In the genomic region with DNA sequence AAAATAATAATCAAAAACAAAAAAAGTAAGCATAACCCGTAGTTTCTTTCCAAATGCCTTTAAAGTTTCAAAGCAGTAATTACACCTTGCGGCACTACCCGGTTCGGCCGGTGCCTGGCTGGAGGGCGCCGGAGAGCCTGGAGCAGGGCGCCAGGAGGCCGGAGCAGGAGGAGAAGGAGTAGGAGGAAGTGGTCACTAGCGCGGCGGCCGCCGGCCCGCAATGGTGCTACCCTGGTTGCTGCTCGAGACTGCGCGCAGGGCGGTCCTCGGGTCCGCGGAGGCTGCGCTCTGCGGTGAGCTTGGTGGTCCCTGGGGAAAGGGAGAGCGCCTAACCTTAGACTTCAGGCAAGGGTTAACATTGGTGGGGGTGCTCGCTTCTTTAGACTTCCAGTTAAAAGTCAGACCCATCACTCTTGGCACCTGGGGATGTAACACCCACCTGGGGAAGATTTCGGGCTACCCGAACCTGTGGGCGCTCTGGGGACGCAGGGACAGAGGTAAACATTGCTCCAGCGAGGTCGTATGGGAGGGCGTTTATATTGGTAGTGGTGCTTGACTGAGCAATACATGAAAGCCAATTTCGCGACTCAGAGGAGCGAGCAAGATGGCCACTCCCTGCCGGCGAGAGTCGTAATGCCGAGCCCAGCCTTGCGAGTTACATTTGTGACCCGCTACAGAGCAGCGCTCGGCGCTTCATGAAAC, we compare ENCODE assay signal across 8 cellular contexts. TPM values are rescaled to one million over a fixed set of nuclear protein-coding genes. Genes with fewer than 3 reads are reported as not detected.
DNase-seq lines count a peak whose midpoint lies in the region; ATAC-seq, FAIRE-seq and TF ChIP-seq lines count a peak whose summit lies in the region.

No MANE protein-coding gene starts in this region.

- 0 out of 2 replicates have a peak, but pooled peaks have one; percentile 9 for TF ChIP-seq RAD21 in HepG2 (CRISPR knock-in tag; IDR thresholded peaks at IDR 0.05)

- TSS peak; percentile 80 for BruUV-seq in HepG2 (replicated peaks; lab: Mats Ljungman, UMichigan)

- intact Hi-C loops in CD8-positive, alpha-beta T cell (cut with DNase I, micrococcal nuclease) = loop anchor here (1.0 to 10.0 kb wide), 7 partner anchors 47 to 576 kb away; a partner anchor contains a TSS
- intact Hi-C loops in HepG2 (cut with micrococcal nuclease; ENCODE audit: unreplicated experiment) = loop anchor here (2.0 kb wide), 2 partner anchors 48 to 226 kb away; a partner anchor contains a TSS

- H3K4me3 ChIP-seq in CD8-positive, alpha-beta T cell (ENCODE audit: low read depth, low read length) = peak overlapping the region; percentile 79
- peak overlapping the region; percentile 92 to 99 (median 94) for H3K4me3 ChIP-seq in HepG2 (replicated peaks in 1 of 3; ENCODE audit: insufficient read depth in 1 of 3, low read depth in 2 of 3, low read length in 3 of 3)

- in situ Hi-C loops in HepG2 (cut with HindIII; ENCODE audit: extremely low pct_ligation_motif_present, low pct_unique_long_range_greater_than_20kb) = no loop called here

- no peak for FAIRE-seq in HepG2 (lab: Jason Lieb, UNC)

- H3K27ac Mint-ChIP-seq in CD8-positive, alpha-beta T cell = peak overlapping the region; percentile 92

- CTCF ChIA-PET in CD8-positive, alpha-beta T cell (lab: Charles Lee) = interaction anchor here (0.9 to 2.1 kb wide), 11 partner anchors 9 to 225 kb away, joined by 3 to 11 read pairs (median 3); no protein-coding TSS in a partner anchor
- CTCF ChIA-PET in HepG2 (lab: Yijun Ruan, JAX; ENCODE audit: low intra/inter-chr PET ratio, low total read pairs) = interaction anchor here (1.7 kb wide), 1 partner anchor 54 kb away, joined by 4 read pairs; no protein-coding TSS in a partner anchor

- H3K27me3 Mint-ChIP-seq in CD8-positive, alpha-beta T cell (ENCODE audit: low read depth) = no peaks in the 10 kb centered on the region

- H3K9ac ChIP-seq in HepG2 (ENCODE audit: insufficient read depth, low read depth, low read length) = peak overlapping the region; percentile 94

- peak overlapping the region; percentile 48 for H3K27ac ChIP-seq in CD8-positive, alpha-beta T cell (ENCODE audit: low read depth, low read length)
- peak overlapping the region; percentile 94 for H3K27ac ChIP-seq in HepG2 (ENCODE audit: extremely low read length, insufficient read depth, low read length)

- H3K4me3 Mint-ChIP-seq in CD8-positive, alpha-beta T cell = peak overlapping the region; percentile 96

- ATAC-seq in CD8-positive, alpha-beta T cell = peak; percentile 91
- ATAC-seq in GM19395 (IDR thresholded peaks at IDR 0.05; ENCODE audit: unreplicated experiment) (peak; percentile 95), HG03521 (IDR thresholded peaks at IDR 0.05; ENCODE audit: unreplicated experiment) (peak; percentile 93), HepG2 (peak; percentile 98)

- H4K20me1 ChIP-seq in HepG2 (ENCODE audit: insufficient read depth, low read length) = no peaks in the 10 kb centered on the region

- H3K9me3 Mint-ChIP-seq in CD8-positive, alpha-beta T cell = no peaks in the 10 kb centered on the region

- TF ChIP-seq POLR2A in HepG2 (IDR thresholded peaks at IDR 0.05; ENCODE audit: insufficient read depth in 1 of 2, low read depth in 2 of 2, low read length in 2 of 2) = peak; percentile 93 to 95

- H3K36me3 Mint-ChIP-seq in CD8-positive, alpha-beta T cell = peaks cover 7% of the 10 kb centered on the region

- H2AFZ ChIP-seq in HepG2 (ENCODE audit: low read length) = peak overlapping the region; percentile 90

- no peaks in the 10 kb centered on the region for H3K36me3 ChIP-seq in CD8-positive, alpha-beta T cell (ENCODE audit: insufficient read depth, low read length)
- H3K36me3 ChIP-seq in HepG2 (replicated peaks in 1 of 2; ENCODE audit: control insufficient read depth in 1 of 2, insufficient read depth in 2 of 2, low read length in 2 of 2) = no peaks in the 10 kb centered on the region

- TF ChIP-seq CTCF in CD8-positive, alpha-beta T cell (IDR thresholded peaks at IDR 0.05) = peak; percentile 89
- TF ChIP-seq CTCF in HepG2 (CRISPR knock-in tag; IDR thresholded peaks at IDR 0.05) = peak; percentile 68

- POLR2A ChIA-PET in CD8-positive, alpha-beta T cell (lab: Charles Lee) = interaction anchor here (0.8 to 1.9 kb wide), 3 partner anchors 47 to 1360 kb away, joined by 3 to 9 read pairs (median 3); a partner anchor contains a TSS
- POLR2A ChIA-PET in HepG2 (lab: Yijun Ruan, JAX) = interaction anchor here (1.0 to 2.0 kb wide), 5 partner anchors 9 to 95 kb away, joined by 3 to 13 read pairs (median 5); a partner anchor contains a TSS

- H3K79me2 ChIP-seq in HepG2 (ENCODE audit: insufficient read depth, low read length) = no peaks in the 10 kb centered on the region

- H3K4me1 Mint-ChIP-seq in CD8-positive, alpha-beta T cell (ENCODE audit: low read depth) = peaks cover 41% of the 10 kb centered on the region

- peaks cover 12% of the 10 kb centered on the region for H3K4me1 ChIP-seq in CD8-positive, alpha-beta T cell (ENCODE audit: insufficient read depth, low read length)
- H3K4me1 ChIP-seq in HepG2 (ENCODE audit: insufficient read depth, low read length) = peaks cover 25% of the 10 kb centered on the region

- WGBS in HepG2 (ENCODE audit: low lambda C conversion rate) = 2% methylated on average over 18 of the region's 45 CpGs

- H3K9me3 ChIP-seq in CD8-positive, alpha-beta T cell (ENCODE audit: low read length) = no peaks in the 10 kb centered on the region
- no peaks in the 10 kb centered on the region for H3K9me3 ChIP-seq in HepG2 (ENCODE audit: low read length)

- peak overlapping the region; percentile 72 for H3K4me2 ChIP-seq in HepG2 (ENCODE audit: low read depth, low read length)

- no peaks in the 10 kb centered on the region for H3K27me3 ChIP-seq in CD8-positive, alpha-beta T cell (ENCODE audit: insufficient read depth, low read length)
- H3K27me3 ChIP-seq in HepG2 (ENCODE audit: control insufficient read depth in 1 of 2, insufficient read depth in 2 of 2, low read length in 2 of 2) = no peaks in the 10 kb centered on the region; a peak in 1 of 5 replicates

- DNase-seq in CD8-positive, alpha-beta T cell = peak; percentile 37 to 83 (median 58)
- DNase-seq in NCI-H69 (lab: John Stamatoyannopoulos, UW) = peak; percentile 93
- DNase-seq in activated CD4-positive, alpha-beta T cell treated with anti-CD3 and anti-CD28 coated beads, Interleukin-2, amount 50 U/mL, for 24 hours (ENCODE audit: low read depth in 1 of 2, low spot score in 1 of 2) = peak; percentile 35 to 37
- peak; percentile 89 for DNase-seq in dedifferentiated amniotic fluid mesenchymal stem cell (ENCODE audit: extremely low spot score)
- peak; percentile 74 for DNase-seq in HepG2 (ENCODE audit: low spot score)
- DNase-seq in stimulated activated CD4-positive, alpha-beta T cell treated with anti-CD3 and anti-CD28 coated beads, Interleukin-4, amount 100 ng/mL, for 1 hour = peak; percentile 64

- TF ChIP-seq EP300 in HepG2 (IDR thresholded peaks at IDR 0.05; ENCODE audit: low read depth in 2 of 2, low read length in 2 of 2) (no peak), HepG2 (CRISPR knock-in tag; IDR thresholded peaks at IDR 0.05; ENCODE audit: borderline replicate concordance) (no peak)

RNA-seq across cellular contexts. Expression of a gene that starts 5.8 kb away (rescaled TPM):
- total RNA-seq in CD8-positive, alpha-beta T cell = 10 to 100 TPM in 1 of 2 experiments, 1 to 10 TPM in 1; 9.5 to 11.7 TPM
- total RNA-seq in HepG2 (2016; rRNA removed; fragmentation: Illumina TruSeq; extraction: Trizol) = 14.5 and 15.8 TPM in 2 replicates
- total RNA-seq in HepG2 (2016; cell fraction: cytosol; rRNA removed; fragmentation: Illumina TruSeq; extraction: Trizol; ENCODE audit: low read depth) = 25.2 and 25.5 TPM in 2 replicates
- total RNA-seq in HepG2 (2016; cell fraction: insoluble cytoplasmic fraction; rRNA removed; fragmentation: Illumina TruSeq; extraction: Trizol) = 11.7 and 15.3 TPM in 2 replicates
- 13.7 and 19.0 TPM in 2 replicates for total RNA-seq in HepG2 (2016; cell fraction: membrane; rRNA removed; fragmentation: Illumina TruSeq; extraction: Trizol)
- total RNA-seq in HepG2 (2016; cell fraction: nucleus; rRNA removed; fragmentation: Illumina TruSeq; extraction: Trizol) = 16.7 and 20.4 TPM in 2 replicates
- 5.6 and 5.8 TPM in 2 replicates for polyA plus RNA-seq in HepG2 (2011; rRNA removed)
- 1.4 and 2.4 TPM in 2 replicates for polyA plus RNA-seq in HepG2 (2011; cell fraction: cytosol; rRNA removed)
- polyA plus RNA-seq in HepG2 (2011; cell fraction: nucleus; rRNA removed) = 11.8 and 17.5 TPM in 2 replicates
- polyA plus RNA-seq in HepG2 (2012) = 8.0 and 9.3 TPM in 2 replicates
- 1.8 and 2.0 TPM in 2 replicates for polyA plus RNA-seq in HepG2 (2016; cell fraction: cytosol; fragmentation: Illumina TruSeq; extraction: Trizol; ENCODE audit: low read depth)
- polyA plus RNA-seq in HepG2 (2016; cell fraction: insoluble cytoplasmic fraction; fragmentation: Illumina TruSeq; extraction: Trizol; ENCODE audit: low read depth) = 9.1 and 10.8 TPM in 2 replicates
- 2.6 and 3.5 TPM in 2 replicates for polyA plus RNA-seq in HepG2 (2016; cell fraction: membrane; fragmentation: Illumina TruSeq; extraction: Trizol; ENCODE audit: low read depth)
- 17.2 and 22.7 TPM in 2 replicates for polyA plus RNA-seq in HepG2 (2016; cell fraction: nucleus; fragmentation: Illumina TruSeq; extraction: Trizol; ENCODE audit: insufficient read depth, low read depth)
- polyA minus RNA-seq in HepG2 (2011; rRNA and poly(A)+ RNA removed; ENCODE audit: low replicate concordance) = 7.0 and 8.1 TPM in 2 replicates
- 4.6 and 6.3 TPM in 2 replicates for polyA minus RNA-seq in HepG2 (2011; cell fraction: cytosol; rRNA and poly(A)+ RNA removed)
- polyA minus RNA-seq in HepG2 (2011; cell fraction: nucleus; rRNA and poly(A)+ RNA removed) = 30.4 and 36.2 TPM in 2 replicates

RNA-seq across cellular contexts. Expression of a gene that starts 47.5 kb away (rescaled TPM):
- 10 to 100 TPM; 48.0 to 50.8 TPM for total RNA-seq in CD8-positive, alpha-beta T cell
- 141 and 193 TPM in 2 replicates for total RNA-seq in HepG2 (2016; rRNA removed; fragmentation: Illumina TruSeq; extraction: Trizol)
- 24.4 and 26.9 TPM in 2 replicates for total RNA-seq in HepG2 (2016; cell fraction: cytosol; rRNA removed; fragmentation: Illumina TruSeq; extraction: Trizol; ENCODE audit: low read depth)
- total RNA-seq in HepG2 (2016; cell fraction: insoluble cytoplasmic fraction; rRNA removed; fragmentation: Illumina TruSeq; extraction: Trizol) = 140 and 194 TPM in 2 replicates
- 89.1 and 99.1 TPM in 2 replicates for total RNA-seq in HepG2 (2016; cell fraction: membrane; rRNA removed; fragmentation: Illumina TruSeq; extraction: Trizol)
- total RNA-seq in HepG2 (2016; cell fraction: nucleus; rRNA removed; fragmentation: Illumina TruSeq; extraction: Trizol) = 88.9 and 101 TPM in 2 replicates
- 53.4 and 69.6 TPM in 2 replicates for polyA plus RNA-seq in HepG2 (2011; rRNA removed)
- 22.1 and 38.1 TPM in 2 replicates for polyA plus RNA-seq in HepG2 (2011; cell fraction: cytosol; rRNA removed)
- polyA plus RNA-seq in HepG2 (2011; cell fraction: nucleus; rRNA removed) = 17.7 and 42.9 TPM in 2 replicates
- 56.6 and 63.3 TPM in 2 replicates for polyA plus RNA-seq in HepG2 (2012)
- 20.7 and 21.4 TPM in 2 replicates for polyA plus RNA-seq in HepG2 (2016; cell fraction: cytosol; fragmentation: Illumina TruSeq; extraction: Trizol; ENCODE audit: low read depth)
- polyA plus RNA-seq in HepG2 (2016; cell fraction: insoluble cytoplasmic fraction; fragmentation: Illumina TruSeq; extraction: Trizol; ENCODE audit: low read depth) = 149 and 172 TPM in 2 replicates
- polyA plus RNA-seq in HepG2 (2016; cell fraction: membrane; fragmentation: Illumina TruSeq; extraction: Trizol; ENCODE audit: low read depth) = 63.5 and 64.0 TPM in 2 replicates
- 118 TPM in 2 replicates for polyA plus RNA-seq in HepG2 (2016; cell fraction: nucleus; fragmentation: Illumina TruSeq; extraction: Trizol; ENCODE audit: insufficient read depth, low read depth)
- polyA minus RNA-seq in HepG2 (2011; rRNA and poly(A)+ RNA removed; ENCODE audit: low replicate concordance) = 62.2 and 83.8 TPM in 2 replicates
- polyA minus RNA-seq in HepG2 (2011; cell fraction: cytosol; rRNA and poly(A)+ RNA removed) = 48.7 and 53.6 TPM in 2 replicates
- polyA minus RNA-seq in HepG2 (2011; cell fraction: nucleus; rRNA and poly(A)+ RNA removed) = 59.1 and 72.4 TPM in 2 replicates

Comparison
In these comparisons a context has a peak if more than half of its experiments do, and no peak if none do; other contexts are left out.
1. Peak in every context shown above with its lines: DNase-seq, ATAC-seq, H3K4me3 ChIP-seq and H3K27ac ChIP-seq.
2. DNase-seq: peak in every context shown above with its lines; median percentile 93 in NCI-H69; 89 in dedifferentiated amniotic fluid mesenchymal stem cell; 74 in HepG2; 64 in stimulated activated CD4-positive, alpha-beta T cell treated with anti-CD3 and anti-CD28 coated beads, Interleukin-4, amount 100 ng/mL, for 1 hour; 58 in CD8-positive, alpha-beta T cell; 36 in activated CD4-positive, alpha-beta T cell treated with anti-CD3 and anti-CD28 coated beads, Interleukin-2, amount 50 U/mL, for 24 hours.